ENCODE assay signal across 1 cellular context in genomic region chr1:8166436-8166835, GRCh38.
TF ChIP-seq lines count a peak whose summit lies in the region.

No MANE protein-coding gene starts in this region.

TF ChIP-seq in H1, 55 proteins besides CTCF, POLR2A, EP300 and RAD21 (continued from another document):
- TF ChIP-seq, protein P1, sequence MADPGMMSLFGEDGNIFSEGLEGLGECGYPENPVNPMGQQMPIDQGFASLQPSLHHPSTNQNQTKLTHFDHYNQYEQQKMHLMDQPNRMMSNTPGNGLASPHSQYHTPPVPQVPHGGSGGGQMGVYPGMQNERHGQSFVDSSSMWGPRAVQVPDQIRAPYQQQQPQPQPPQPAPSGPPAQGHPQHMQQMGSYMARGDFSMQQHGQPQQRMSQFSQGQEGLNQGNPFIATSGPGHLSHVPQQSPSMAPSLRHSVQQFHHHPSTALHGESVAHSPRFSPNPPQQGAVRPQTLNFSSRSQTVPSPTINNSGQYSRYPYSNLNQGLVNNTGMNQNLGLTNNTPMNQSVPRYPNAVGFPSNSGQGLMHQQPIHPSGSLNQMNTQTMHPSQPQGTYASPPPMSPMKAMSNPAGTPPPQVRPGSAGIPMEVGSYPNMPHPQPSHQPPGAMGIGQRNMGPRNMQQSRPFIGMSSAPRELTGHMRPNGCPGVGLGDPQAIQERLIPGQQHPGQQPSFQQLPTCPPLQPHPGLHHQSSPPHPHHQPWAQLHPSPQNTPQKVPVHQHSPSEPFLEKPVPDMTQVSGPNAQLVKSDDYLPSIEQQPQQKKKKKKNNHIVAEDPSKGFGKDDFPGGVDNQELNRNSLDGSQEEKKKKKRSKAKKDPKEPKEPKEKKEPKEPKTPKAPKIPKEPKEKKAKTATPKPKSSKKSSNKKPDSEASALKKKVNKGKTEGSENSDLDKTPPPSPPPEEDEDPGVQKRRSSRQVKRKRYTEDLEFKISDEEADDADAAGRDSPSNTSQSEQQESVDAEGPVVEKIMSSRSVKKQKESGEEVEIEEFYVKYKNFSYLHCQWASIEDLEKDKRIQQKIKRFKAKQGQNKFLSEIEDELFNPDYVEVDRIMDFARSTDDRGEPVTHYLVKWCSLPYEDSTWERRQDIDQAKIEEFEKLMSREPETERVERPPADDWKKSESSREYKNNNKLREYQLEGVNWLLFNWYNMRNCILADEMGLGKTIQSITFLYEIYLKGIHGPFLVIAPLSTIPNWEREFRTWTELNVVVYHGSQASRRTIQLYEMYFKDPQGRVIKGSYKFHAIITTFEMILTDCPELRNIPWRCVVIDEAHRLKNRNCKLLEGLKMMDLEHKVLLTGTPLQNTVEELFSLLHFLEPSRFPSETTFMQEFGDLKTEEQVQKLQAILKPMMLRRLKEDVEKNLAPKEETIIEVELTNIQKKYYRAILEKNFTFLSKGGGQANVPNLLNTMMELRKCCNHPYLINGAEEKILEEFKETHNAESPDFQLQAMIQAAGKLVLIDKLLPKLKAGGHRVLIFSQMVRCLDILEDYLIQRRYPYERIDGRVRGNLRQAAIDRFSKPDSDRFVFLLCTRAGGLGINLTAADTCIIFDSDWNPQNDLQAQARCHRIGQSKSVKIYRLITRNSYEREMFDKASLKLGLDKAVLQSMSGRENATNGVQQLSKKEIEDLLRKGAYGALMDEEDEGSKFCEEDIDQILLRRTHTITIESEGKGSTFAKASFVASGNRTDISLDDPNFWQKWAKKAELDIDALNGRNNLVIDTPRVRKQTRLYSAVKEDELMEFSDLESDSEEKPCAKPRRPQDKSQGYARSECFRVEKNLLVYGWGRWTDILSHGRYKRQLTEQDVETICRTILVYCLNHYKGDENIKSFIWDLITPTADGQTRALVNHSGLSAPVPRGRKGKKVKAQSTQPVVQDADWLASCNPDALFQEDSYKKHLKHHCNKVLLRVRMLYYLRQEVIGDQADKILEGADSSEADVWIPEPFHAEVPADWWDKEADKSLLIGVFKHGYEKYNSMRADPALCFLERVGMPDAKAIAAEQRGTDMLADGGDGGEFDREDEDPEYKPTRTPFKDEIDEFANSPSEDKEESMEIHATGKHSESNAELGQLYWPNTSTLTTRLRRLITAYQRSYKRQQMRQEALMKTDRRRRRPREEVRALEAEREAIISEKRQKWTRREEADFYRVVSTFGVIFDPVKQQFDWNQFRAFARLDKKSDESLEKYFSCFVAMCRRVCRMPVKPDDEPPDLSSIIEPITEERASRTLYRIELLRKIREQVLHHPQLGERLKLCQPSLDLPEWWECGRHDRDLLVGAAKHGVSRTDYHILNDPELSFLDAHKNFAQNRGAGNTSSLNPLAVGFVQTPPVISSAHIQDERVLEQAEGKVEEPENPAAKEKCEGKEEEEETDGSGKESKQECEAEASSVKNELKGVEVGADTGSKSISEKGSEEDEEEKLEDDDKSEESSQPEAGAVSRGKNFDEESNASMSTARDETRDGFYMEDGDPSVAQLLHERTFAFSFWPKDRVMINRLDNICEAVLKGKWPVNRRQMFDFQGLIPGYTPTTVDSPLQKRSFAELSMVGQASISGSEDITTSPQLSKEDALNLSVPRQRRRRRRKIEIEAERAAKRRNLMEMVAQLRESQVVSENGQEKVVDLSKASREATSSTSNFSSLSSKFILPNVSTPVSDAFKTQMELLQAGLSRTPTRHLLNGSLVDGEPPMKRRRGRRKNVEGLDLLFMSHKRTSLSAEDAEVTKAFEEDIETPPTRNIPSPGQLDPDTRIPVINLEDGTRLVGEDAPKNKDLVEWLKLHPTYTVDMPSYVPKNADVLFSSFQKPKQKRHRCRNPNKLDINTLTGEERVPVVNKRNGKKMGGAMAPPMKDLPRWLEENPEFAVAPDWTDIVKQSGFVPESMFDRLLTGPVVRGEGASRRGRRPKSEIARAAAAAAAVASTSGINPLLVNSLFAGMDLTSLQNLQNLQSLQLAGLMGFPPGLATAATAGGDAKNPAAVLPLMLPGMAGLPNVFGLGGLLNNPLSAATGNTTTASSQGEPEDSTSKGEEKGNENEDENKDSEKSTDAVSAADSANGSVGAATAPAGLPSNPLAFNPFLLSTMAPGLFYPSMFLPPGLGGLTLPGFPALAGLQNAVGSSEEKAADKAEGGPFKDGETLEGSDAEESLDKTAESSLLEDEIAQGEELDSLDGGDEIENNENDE (IDR thresholded peaks at IDR 0.05; ENCODE audit: insufficient replicate concordance, low read length), result no peak
- TF ChIP-seq SUZ12 (IDR thresholded peaks at IDR 0.05; ENCODE audit: low read length) (no peak), CHD2 (IDR thresholded peaks at IDR 0.05; ENCODE audit: low read length) (no peak)
